ENCODE assay signal across 9 cellular contexts in genomic region chr21:43703068-43703880, GRCh38. TPM values are rescaled to one million over a fixed set of nuclear protein-coding genes. Genes with fewer than 3 reads are reported as not detected.
DNase-seq lines count a peak whose midpoint lies in the region; ATAC-seq and TF ChIP-seq lines count a peak whose summit lies in the region.
"Had no signal": no experiment of that assay in that cellular context is flagged by ENCODE, and none has a peak within 500 bp of the region (broad histone marks: within the 10 kb centered on the region; RNA-seq: fewer than 3 reads in every experiment).

No MANE protein-coding gene starts in this region.

- peak overlapping the region in 7 of 11 experiments; percentile 3 to 67 (median 38); a peak in 9 of 22 replicates for H3K9ac ChIP-seq in BLaER1 treated with 17β-estradiol and CSF1 and Interleukin-3, amounts not matched to agents 10 nM and 100 nM

- ATAC-seq in naive thymus-derived CD4-positive, alpha-beta T cell: peak; percentile 64
- ATAC-seq in HG02981 (IDR thresholded peaks at IDR 0.05; ENCODE audit: unreplicated experiment): no peak
- ATAC-seq in GM18861 (IDR thresholded peaks at IDR 0.05; ENCODE audit: unreplicated experiment): no peak

- H3K27me3 Mint-ChIP-seq in naive thymus-derived CD4-positive, alpha-beta T cell: no peaks in the 10 kb centered on the region

- POLR2A ChIA-PET in naive thymus-derived CD4-positive, alpha-beta T cell (lab: Charles Lee): no interaction called here

- peaks cover 18 to 40% (median 30%) of the 10 kb centered on the region in 10 experiments for H3K4me1 ChIP-seq in BLaER1 treated with 17β-estradiol and CSF1 and Interleukin-3, amounts not matched to agents 10 nM and 100 nM
- H3K4me1 ChIP-seq in ectodermal cell (ENCODE audit: control insufficient read depth, insufficient read depth, low read length): peaks cover 14% of the 10 kb centered on the region
- H3K4me1 ChIP-seq in naive thymus-derived CD4-positive, alpha-beta T cell (ENCODE audit: control insufficient read depth in 2 of 2, insufficient read depth in 2 of 2, low read length in 2 of 2): no peaks in the 10 kb centered on the region

- H3K36me3 ChIP-seq in BLaER1 treated with 17β-estradiol and CSF1 and Interleukin-3, amounts not matched to agents 10 nM and 100 nM: no peaks in the 10 kb centered on the region
- H3K36me3 ChIP-seq in ectodermal cell (ENCODE audit: control insufficient read depth, insufficient read depth, low read length): no peaks in the 10 kb centered on the region
- no peaks in the 10 kb centered on the region for H3K36me3 ChIP-seq in naive thymus-derived CD4-positive, alpha-beta T cell (ENCODE audit: control insufficient read depth in 2 of 3, insufficient read depth in 3 of 3, low read length in 3 of 3)
- H3K36me3 ChIP-seq: SJSA1 had no signal

- H3K27ac Mint-ChIP-seq in naive thymus-derived CD4-positive, alpha-beta T cell: peak overlapping the region in 3 of 9 donors; percentile 25 to 81 (median 34)

- no peaks in the 10 kb centered on the region for H3K9me3 ChIP-seq in BLaER1 treated with 17β-estradiol and CSF1 and Interleukin-3, amounts not matched to agents 10 nM and 100 nM (replicated peaks in 1 of 11)
- no peaks in the 10 kb centered on the region for H3K9me3 ChIP-seq in ectodermal cell (ENCODE audit: control insufficient read depth, low read length)
- H3K9me3 ChIP-seq in naive thymus-derived CD4-positive, alpha-beta T cell (ENCODE audit: control insufficient read depth in 2 of 3, low read length in 3 of 3): no peaks in the 10 kb centered on the region
- H3K9me3 ChIP-seq: SJSA1 had no signal

- peak overlapping the region; percentile 33 to 75 (median 70) for H3K4me3 Mint-ChIP-seq in naive thymus-derived CD4-positive, alpha-beta T cell

- peaks cover 4 to 25% (median 14%) of the 10 kb centered on the region in 7 donors for H3K4me1 Mint-ChIP-seq in naive thymus-derived CD4-positive, alpha-beta T cell

- H3K9me3 Mint-ChIP-seq in naive thymus-derived CD4-positive, alpha-beta T cell: peaks cover 0 to 8% (median 0%) of the 10 kb centered on the region in 11 donors

- peaks cover 0 to 19% (median 5%) of the 10 kb centered on the region in 11 experiments; a peak in 7 of 22 replicates for H4K20me1 ChIP-seq in BLaER1 treated with 17β-estradiol and CSF1 and Interleukin-3, amounts not matched to agents 10 nM and 100 nM

- TF ChIP-seq POLR2A in NB4 (IDR thresholded peaks at IDR 0.05; ENCODE audit: extremely low read depth, insufficient read length): no peak

- peaks cover 0 to 8% (median 5%) of the 10 kb centered on the region in 5 donors for H3K36me3 Mint-ChIP-seq in naive thymus-derived CD4-positive, alpha-beta T cell

- peak overlapping the region; percentile 60 to 86 (median 79) for H3K4me2 ChIP-seq in BLaER1 treated with 17β-estradiol and CSF1 and Interleukin-3, amounts not matched to agents 10 nM and 100 nM

- H3K4me3 ChIP-seq in BLaER1 treated with 17β-estradiol and CSF1 and Interleukin-3, amounts not matched to agents 10 nM and 100 nM: peak overlapping the region in 3 of 10 experiments; percentile 11 to 32 (median 18); a peak in 2 of 20 replicates
- peak overlapping the region; percentile 1 for H3K4me3 ChIP-seq in NB4 (ENCODE audit: low read depth, low read length)
- H3K4me3 ChIP-seq in ectodermal cell (ENCODE audit: insufficient read depth, low read depth, low read length): no peak overlapping the region
- H3K4me3 ChIP-seq in naive thymus-derived CD4-positive, alpha-beta T cell (ENCODE audit: low read length): no peak overlapping the region
- H3K4me3 ChIP-seq: SJSA1 had no signal

- DNase-seq in NB4 (ENCODE audit: low read depth) (peak; percentile 91), SW 1271 (lab: John Stamatoyannopoulos, UW) (no peak), epidermal melanocyte (ENCODE audit: insufficient read length, low spot score) (no peak)
- peak in 2 of 9 donors; percentile 27 to 40 for DNase-seq in naive thymus-derived CD4-positive, alpha-beta T cell

- H3K27ac ChIP-seq in BLaER1 treated with 17β-estradiol and CSF1 and Interleukin-3, amounts not matched to agents 10 nM and 100 nM: peak overlapping the region in 1 of 11 experiments; percentile 9; a peak in 1 of 22 replicates
- H3K27ac ChIP-seq in ectodermal cell (ENCODE audit: insufficient read depth, low read depth, low read length, poor library complexity, severe bottlenecking): peak overlapping the region; percentile 26
- no peak overlapping the region for H3K27ac ChIP-seq in naive thymus-derived CD4-positive, alpha-beta T cell (ENCODE audit: low read depth, low read length)
- H3K27ac ChIP-seq: SJSA1 had no signal

- intact Hi-C loops in naive thymus-derived CD4-positive, alpha-beta T cell (cut with micrococcal nuclease): no loop called here

- TF ChIP-seq CTCF in NB4 (IDR thresholded peaks at IDR 0.05; ENCODE audit: low read depth, low read length): no peak

- WGBS in ectodermal cell, 2 experiments: 56 to 57% methylated on average over 27 of the region's 27 CpGs

- CTCF ChIA-PET in naive thymus-derived CD4-positive, alpha-beta T cell (lab: Charles Lee): no interaction called here

- peaks cover 12 to 22% (median 18%) of the 10 kb centered on the region in 11 experiments for H3K27me3 ChIP-seq in BLaER1 treated with 17β-estradiol and CSF1 and Interleukin-3, amounts not matched to agents 10 nM and 100 nM
- H3K27me3 ChIP-seq in ectodermal cell (ENCODE audit: control insufficient read depth, insufficient read depth, low read length, poor library complexity, severe bottlenecking): no peaks in the 10 kb centered on the region
- no peaks in the 10 kb centered on the region for H3K27me3 ChIP-seq in naive thymus-derived CD4-positive, alpha-beta T cell (ENCODE audit: control insufficient read depth in 2 of 2, insufficient read depth in 2 of 2, low read length in 2 of 2)
- H3K27me3 ChIP-seq: SJSA1 had no signal

RNA-seq across cellular contexts. Expression of gene PDXK, which starts 15.7 kb away (rescaled TPM):
- polyA plus RNA-seq in ectodermal cell (2013, experiment 1 of 4): 45.2 TPM
- 39.6 TPM for polyA plus RNA-seq in ectodermal cell (2013, experiment 2 of 4)
- 29.5 TPM for polyA plus RNA-seq in ectodermal cell (2013, experiment 3 of 4)
- polyA plus RNA-seq in ectodermal cell (2013, experiment 4 of 4): 28.3 TPM
- total RNA-seq in naive thymus-derived CD4-positive, alpha-beta T cell: 100 to 1,000 TPM in 1 of 5 experiments, 10 to 100 TPM in 4; 71.1 to 103 (median 97.0) TPM
- 10 to 100 TPM; 27.8 to 40.3 TPM for polyA plus RNA-seq in naive thymus-derived CD4-positive, alpha-beta T cell

RNA-seq across cellular contexts. Expression of gene RRP1B, which starts 43.9 kb away (rescaled TPM):
- polyA plus RNA-seq in ectodermal cell (2013, experiment 1 of 4): 50.7 TPM
- polyA plus RNA-seq in ectodermal cell (2013, experiment 2 of 4): 56.0 TPM
- polyA plus RNA-seq in ectodermal cell (2013, experiment 3 of 4): 38.7 TPM
- polyA plus RNA-seq in ectodermal cell (2013, experiment 4 of 4): 37.9 TPM
- total RNA-seq in naive thymus-derived CD4-positive, alpha-beta T cell: 10 to 100 TPM; 23.9 to 44.2 (median 39.6) TPM
- 10 to 100 TPM; 32.8 to 49.3 TPM for polyA plus RNA-seq in naive thymus-derived CD4-positive, alpha-beta T cell

RNA-seq across cellular contexts. Expression of gene HSF2BP, which starts 44.0 kb away (rescaled TPM):
- 1.00 TPM for polyA plus RNA-seq in ectodermal cell (2013, experiment 1 of 4)
- polyA plus RNA-seq in ectodermal cell (2013, experiment 2 of 4): 1.0 TPM
- polyA plus RNA-seq in ectodermal cell (2013, experiment 3 of 4): 0.59 TPM
- 1.1 TPM for polyA plus RNA-seq in ectodermal cell (2013, experiment 4 of 4)
- total RNA-seq in naive thymus-derived CD4-positive, alpha-beta T cell: 1 to 10 TPM in 1 of 5 experiments, under 1 TPM in 4; 0.31 to 1.4 (median 0.91) TPM
- polyA plus RNA-seq in naive thymus-derived CD4-positive, alpha-beta T cell: under 1 TPM; 0.28 to 0.81 TPM
